24 cellular contexts compared by ENCODE assay signal in the genomic region with DNA sequence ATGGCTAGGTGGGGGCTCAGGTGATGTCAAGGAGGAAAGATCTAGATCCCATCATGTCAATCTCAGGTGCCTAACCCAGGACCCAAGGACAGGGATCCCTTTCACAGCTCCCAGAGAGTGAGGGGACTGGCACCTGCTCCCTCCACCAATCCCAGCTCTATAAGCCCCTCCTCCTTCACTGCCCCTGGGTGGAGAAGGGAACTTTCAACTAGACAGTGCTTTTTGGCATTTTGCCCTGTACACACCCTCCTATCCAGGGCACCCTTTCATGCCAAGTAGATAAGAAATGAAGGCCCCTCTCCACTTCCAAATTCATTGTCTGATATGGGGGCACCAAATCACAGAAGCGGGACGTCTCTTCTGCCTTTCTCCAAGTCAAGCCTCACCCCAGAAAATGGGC.
DNase-seq lines count a peak whose midpoint lies in the region; ATAC-seq and TF ChIP-seq lines count a peak whose summit lies in the region.
"Had no signal": no experiment of that assay in that cellular context is flagged by ENCODE, and none has a peak within 500 bp of the region (broad histone marks: within the 10 kb centered on the region; RNA-seq: fewer than 3 reads in every experiment).

No MANE protein-coding gene starts in this region.

- H3K27ac ChIP-seq in RWPE2 (ENCODE audit: poor library complexity, severe bottlenecking) (no peak overlapping the region), osteoblast (ENCODE audit: low read depth, low read length) (no peak overlapping the region)
- H3K27ac ChIP-seq: 22Rv1, BLaER1, GM23248, Peyer's patch, SJCRH30 had no signal

- H3K4me3 ChIP-seq in RWPE2 (ENCODE audit: severe bottlenecking) (no peak overlapping the region), osteoblast (ENCODE audit: insufficient read depth, low read length) (no peak overlapping the region)
- H3K4me3 ChIP-seq: BLaER1, GM23248, Peyer's patch, SJCRH30 had no signal

- TF ChIP-seq CTCF in RWPE2 (IDR thresholded peaks at IDR 0.05; ENCODE audit: poor library complexity, severe bottlenecking) (no peak), osteoblast (IDR thresholded peaks at IDR 0.05; ENCODE audit: extremely low read depth, low read depth, low read length) (no peak)

- DNase-seq in DMS 273 (lab: John Stamatoyannopoulos, UW; ENCODE audit: unreplicated experiment) (peak; percentile 45), DMS 273 treated with DMSO at 0.1 percent for 48 hours (lab: John Stamatoyannopoulos, UW) (no peak), Caki2 (ENCODE audit: low read depth) (peak; percentile 53), RWPE2 (ENCODE audit: low spot score) (peak; percentile 3), osteoblast (ENCODE audit: insufficient read length, low spot score, missing footprints) (peak; percentile 56)
- DNase-seq: ACHN; CD8-positive, alpha-beta T cell; GM23248; H9; HFFc6; KG1; NCI-H1092; NCI-H146; NCI-H2029; NCI-H2171 treated with DMSO at 0.1 percent for 48 hours; NCI-H774; Peyer's patch; T-cell had no signal

- H3K9me3 ChIP-seq in RWPE2 (ENCODE audit: severe bottlenecking), result no peaks in the 10 kb centered on the region
- no peaks in the 10 kb centered on the region for H3K9me3 ChIP-seq in osteoblast (ENCODE audit: low read depth, low read length)
- H3K9me3 ChIP-seq: BLaER1, Peyer's patch, SJCRH30 had no signal

- H4K20me1 ChIP-seq in osteoblast (ENCODE audit: insufficient read depth, low read length), result no peaks in the 10 kb centered on the region
- H4K20me1 ChIP-seq: BLaER1 had no signal

- no peak overlapping the region for H3K4me2 ChIP-seq in osteoblast (ENCODE audit: insufficient read depth, low read length)
- H3K4me2 ChIP-seq: BLaER1 had no signal

- H3K36me3 ChIP-seq in RWPE2 (ENCODE audit: low read depth) (no peaks in the 10 kb centered on the region), osteoblast (ENCODE audit: insufficient read depth, low read length) (no peaks in the 10 kb centered on the region)
- H3K36me3 ChIP-seq: BLaER1, Peyer's patch, SJCRH30 had no signal

- H3K79me2 ChIP-seq in osteoblast (ENCODE audit: insufficient read depth, low read length), result no peaks in the 10 kb centered on the region

- H3K27me3 ChIP-seq in RWPE2 (ENCODE audit: insufficient read depth, poor library complexity, severe bottlenecking) (no peaks in the 10 kb centered on the region), osteoblast (ENCODE audit: insufficient read depth, low read length) (no peaks in the 10 kb centered on the region)
- H3K27me3 ChIP-seq: BLaER1, Peyer's patch, SJCRH30 had no signal

- peaks cover 1% of the 10 kb centered on the region for H3K4me1 ChIP-seq in RWPE2 (ENCODE audit: insufficient read depth, poor library complexity, severe bottlenecking)
- peaks cover 5% of the 10 kb centered on the region for H3K4me1 ChIP-seq in osteoblast (ENCODE audit: insufficient read depth, low read length)
- H3K4me1 ChIP-seq: BLaER1, Peyer's patch had no signal

- H2AFZ ChIP-seq in osteoblast (ENCODE audit: low read length), result no peak overlapping the region
- H2AFZ ChIP-seq: GM23248 had no signal

- in situ Hi-C loops in Caki2 (cut with HindIII; ENCODE audit: low pct_unique_long_range_greater_than_20kb, low sequenced_read_pairs), result no loop called here

- ATAC-seq in RWPE2 (ENCODE audit: low read depth) (no peak), GM18520 (IDR thresholded peaks at IDR 0.05; ENCODE audit: unreplicated experiment) (no peak), GM18502 (IDR thresholded peaks at IDR 0.05; ENCODE audit: poor library complexity, unreplicated experiment) (no peak), HG03280 (IDR thresholded peaks at IDR 0.05; ENCODE audit: unreplicated experiment) (no peak)
- ATAC-seq: CD8-positive, alpha-beta T cell; T-cell had no signal
